In genomic region chr16:23147666-23148065, GRCh38 we compare ENCODE assay signal across 10 cellular contexts. TPM values are rescaled to one million over a fixed set of nuclear protein-coding genes. Genes with fewer than 3 reads are reported as not detected.
DNase-seq lines count a peak whose midpoint lies in the region; ATAC-seq, FAIRE-seq and TF ChIP-seq lines count a peak whose summit lies in the region.
"Had no signal": no experiment of that assay in that cellular context is flagged by ENCODE, and none has a peak within 500 bp of the region (broad histone marks: within the 10 kb centered on the region; RNA-seq: fewer than 3 reads in every experiment).

No MANE protein-coding gene starts in this region.

- H3K9me3 ChIP-seq in heart left ventricle (no peaks in the 10 kb centered on the region), ascending aorta (no peaks in the 10 kb centered on the region), keratinocyte (ENCODE audit: control insufficient read depth, low read depth, low read length) (no peaks in the 10 kb centered on the region), upper lobe of right lung (no peaks in the 10 kb centered on the region)
- H3K9me3 ChIP-seq: neutrophil had no signal

- H3K27me3 ChIP-seq in heart left ventricle (no peaks in the 10 kb centered on the region), ascending aorta (no peaks in the 10 kb centered on the region), keratinocyte (ENCODE audit: control insufficient read depth, extremely low read depth, insufficient read depth, low read length) (no peaks in the 10 kb centered on the region), upper lobe of right lung (no peaks in the 10 kb centered on the region)

- dilution Hi-C loops in keratinocyte (cut with MboI; ENCODE audit: extremely low pct_ligation_motif_present, low sequenced_read_pairs) = no loop called here

- ATAC-seq in heart left ventricle (no peak), upper lobe of right lung (no peak), GM19328 (IDR thresholded peaks at IDR 0.05; ENCODE audit: unreplicated experiment) (no peak)

- peak overlapping the region; percentile 93 for H3K4me2 ChIP-seq in keratinocyte (ENCODE audit: control insufficient read depth, extremely low read depth, insufficient read depth, low read depth, low read length)

- intact Hi-C loops in heart left ventricle (cut with DNase I) (loop anchor here in 9 of 10 donors (2.0 to 10.0 kb wide), 7 partner anchors 17 to 953 kb away; no protein-coding TSS in a partner anchor), cardiac septum (cut with DNase I) (loop anchor here (2.0 kb wide), 1 partner anchor 75 kb away; no protein-coding TSS in a partner anchor), ascending aorta (cut with DNase I) (loop anchor here (2.0 to 10.0 kb wide), 6 partner anchors 15 to 1993 kb away; partner anchors contain the start of genes DNAH3, LDAF1 and METTL9), upper lobe of right lung (cut with DNase I) (no loop called here)

- peaks cover 54% of the 10 kb centered on the region for H3K79me2 ChIP-seq in keratinocyte (ENCODE audit: control insufficient read depth, insufficient read depth, low read length)

- WGBS in heart left ventricle, 4 donors = 74 to 81% (median 79%) methylated on average over 4 of the region's 4 CpGs

- H3K9ac ChIP-seq in keratinocyte (ENCODE audit: control insufficient read depth, extremely low read depth, insufficient read depth, low read length) = peak overlapping the region; percentile 87

- TF ChIP-seq CTCF in heart left ventricle (IDR thresholded peaks at IDR 0.05) (no peak), ascending aorta (IDR thresholded peaks at IDR 0.05) (no peak), keratinocyte (optimal IDR thresholded peaks at IDR 0.05 in 1 of 3, IDR thresholded peaks at IDR 0.05 in 1 of 3, conservative IDR thresholded peaks at IDR 0.05 in 1 of 3; ENCODE audit: extremely low read depth in 1 of 3, insufficient read depth in 2 of 3, low read length in 3 of 3) (no peak), upper lobe of right lung (IDR thresholded peaks at IDR 0.05) (no peak)

- no peak overlapping the region for H2AFZ ChIP-seq in keratinocyte (ENCODE audit: control insufficient read depth, low read length)

- peaks cover 4% of the 10 kb centered on the region for H3K9me1 ChIP-seq in keratinocyte (ENCODE audit: control insufficient read depth, extremely low read depth, insufficient read depth, low read length)

- no peaks in the 10 kb centered on the region for H4K20me1 ChIP-seq in keratinocyte (ENCODE audit: control insufficient read depth, extremely low read depth, insufficient read depth, low read length)

- no peak for DNase-seq in heart left ventricle
- no peak for DNase-seq in cardiac septum (ENCODE audit: low spot score)
- no peak for DNase-seq in ascending aorta (ENCODE audit: low spot score in 2 of 2)
- DNase-seq in keratinocyte (ENCODE audit: low read depth, low spot score) = no peak
- DNase-seq in upper lobe of right lung = no peak
- DNase-seq in HUDEP-2 (lab: John Stamatoyannopoulos, UW; ENCODE audit: unreplicated experiment in 76 of 76) = no peak
- no peak for DNase-seq in effector CD8-positive, alpha-beta T cell (lab: John Stamatoyannopoulos, UW)
- DNase-seq: activated B cell treated with CpG ODN at 0.5 μM for 24 hours had no signal

- TF ChIP-seq POLR2A in heart left ventricle (IDR thresholded peaks at IDR 0.05) = no peak

- H3K4me3 ChIP-seq in heart left ventricle = peak overlapping the region in 10 of 12 donors; percentile 66 to 95 (median 82)
- peak overlapping the region; percentile 76 to 88 for H3K4me3 ChIP-seq in ascending aorta
- H3K4me3 ChIP-seq in keratinocyte (ENCODE audit: control insufficient read depth in 2 of 3, extremely low read depth in 1 of 3, insufficient read depth in 2 of 3, low read depth in 1 of 3, low read length in 3 of 3) = peak overlapping the region; percentile 74 to 91 (median 78)
- H3K4me3 ChIP-seq in upper lobe of right lung = peak overlapping the region; percentile 78

- no peak for FAIRE-seq in keratinocyte (lab: Jason Lieb, UNC)

- H3K4me1 ChIP-seq in heart left ventricle (peaks cover 4 to 64% (median 45%) of the 10 kb centered on the region in 12 donors), ascending aorta (peaks cover 3 to 43% of the 10 kb centered on the region in 2 donors), keratinocyte (ENCODE audit: control insufficient read depth, extremely low read depth, insufficient read depth, low read length) (peaks cover 40% of the 10 kb centered on the region), upper lobe of right lung (peaks cover 18% of the 10 kb centered on the region)

- H3K36me3 ChIP-seq in heart left ventricle = no peaks in the 10 kb centered on the region
- H3K36me3 ChIP-seq in ascending aorta = no peaks in the 10 kb centered on the region
- H3K36me3 ChIP-seq in keratinocyte (ENCODE audit: control insufficient read depth in 2 of 2, extremely low read depth in 1 of 2, insufficient read depth in 2 of 2, low read length in 2 of 2) = no peaks in the 10 kb centered on the region
- H3K36me3 ChIP-seq in upper lobe of right lung = no peaks in the 10 kb centered on the region
- H3K36me3 ChIP-seq: neutrophil had no signal

- H3K27ac ChIP-seq in heart left ventricle = peak overlapping the region in 3 of 12 donors; percentile 3 to 49 (median 20)
- H3K27ac ChIP-seq in ascending aorta = no peak overlapping the region
- H3K27ac ChIP-seq in keratinocyte (ENCODE audit: control insufficient read depth, insufficient read depth, low read length) = peak overlapping the region; percentile 98
- no peak overlapping the region for H3K27ac ChIP-seq in upper lobe of right lung
- H3K27ac ChIP-seq: neutrophil had no signal

RNA-seq across cellular contexts. Expression of gene USP31, which starts 1.6 kb away (rescaled TPM):
- total RNA-seq in heart left ventricle (10 to 100 TPM; 19.1 to 49.9 (median 23.8) TPM), cardiac septum (21.6 TPM), ascending aorta (6.2 TPM), upper lobe of right lung (15.9 TPM)
- polyA plus RNA-seq in heart left ventricle (10 to 100 TPM in 1 of 2 donors, 1 to 10 TPM in 1; 9.2 to 48.2 TPM), keratinocyte (14.0 to 16.3 TPM (median 15.8 TPM) in 3 replicates)
- 8.2 TPM for polyA plus RNA-seq in keratinocyte (2011; ENCODE audit: low read depth)
- polyA plus RNA-seq in keratinocyte (2011; cell fraction: cytosol; rRNA removed) = 9.3 and 11.8 TPM in 2 replicates
- polyA plus RNA-seq in keratinocyte (2011; cell fraction: nucleus; rRNA removed) = 26.6 and 31.3 TPM in 2 replicates
- polyA plus RNA-seq in keratinocyte (2012; ENCODE audit: low replicate concordance) = 8.4 and 11.4 TPM in 2 replicates
- 28.2 to 53.4 TPM (median 46.9 TPM) in 3 replicates for polyA minus RNA-seq in keratinocyte
- 22.4 TPM for polyA minus RNA-seq in keratinocyte (2011; cell fraction: cytosol; rRNA and poly(A)+ RNA removed)
- polyA minus RNA-seq in keratinocyte (2011; cell fraction: nucleus; rRNA and poly(A)+ RNA removed) = 39.5 and 68.3 TPM in 2 replicates

RNA-seq across cellular contexts. Expression of gene SCNN1G, which starts 34.9 kb away (rescaled TPM):
- total RNA-seq in heart left ventricle = under 1 TPM in 3 of 9 donors, not detected in 6; 0.08 to 0.20 (median 0.16) TPM
- under 1 TPM in 1 of 2 donors, not detected in 1; 0.03 TPM for polyA plus RNA-seq in heart left ventricle
- not detected for total RNA-seq in cardiac septum
- total RNA-seq in ascending aorta = not detected
- 0.25 to 0.70 TPM (median 0.29 TPM) in 3 replicates for polyA plus RNA-seq in keratinocyte
- 0.67 TPM for polyA plus RNA-seq in keratinocyte (2011; ENCODE audit: low read depth)
- 0.12 and 0.18 TPM in 2 replicates for polyA plus RNA-seq in keratinocyte (2011; cell fraction: cytosol; rRNA removed)
- polyA plus RNA-seq in keratinocyte (2011; cell fraction: nucleus; rRNA removed) = 0.97 and 1.1 TPM in 2 replicates
- polyA plus RNA-seq in keratinocyte (2012; ENCODE audit: low replicate concordance) = 0.58 and 2.7 TPM in 2 replicates
- polyA minus RNA-seq in keratinocyte = 0.16 to 0.33 TPM (median 0.30 TPM) in 3 replicates
- not detected for polyA minus RNA-seq in keratinocyte (2011; cell fraction: cytosol; rRNA and poly(A)+ RNA removed)
- 0.84 and 0.85 TPM in 2 replicates for polyA minus RNA-seq in keratinocyte (2011; cell fraction: nucleus; rRNA and poly(A)+ RNA removed)
- 14.8 TPM for total RNA-seq in upper lobe of right lung
- total RNA-seq: activated B cell treated with CpG ODN at 0.5 μM for 24 hours had no signal

Comparison
In these comparisons a context has a peak if more than half of its experiments do, and no peak if none do; other contexts are left out.
1. RNA of gene SCNN1G, which starts 34.9 kb away (total RNA-seq): 14.8 TPM in upper lobe of right lung (single experiment); not detected in cardiac septum (single experiment), 0.08 to 0.20 TPM in heart left ventricle and not detected in ascending aorta (single experiment); every median in the first group is over 10 times any median in the second.
2. Peak in every context shown above with its lines, with median percentiles within 50 percentile points of each other: H3K4me3 ChIP-seq.